ENCODE assay signal across 18 cellular contexts in the genomic region with DNA sequence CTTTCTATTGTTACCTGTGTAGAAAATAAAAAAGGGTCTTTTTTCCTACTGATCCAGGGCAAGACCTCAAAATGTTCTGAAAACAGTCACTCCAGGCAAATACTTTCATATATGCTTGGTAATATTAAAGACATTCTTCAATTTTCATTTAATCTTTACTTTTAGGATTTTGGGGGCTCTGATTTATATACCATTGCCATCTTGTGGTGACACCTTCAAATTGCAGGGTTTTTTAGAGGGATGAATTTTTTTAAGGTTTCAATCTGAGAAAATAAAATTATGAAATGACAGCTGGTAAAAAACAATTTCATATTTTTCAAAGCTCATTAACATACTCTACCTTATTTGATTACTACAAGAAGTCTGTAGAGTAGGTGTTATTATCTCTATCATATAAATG. TPM values are rescaled to one million over a fixed set of nuclear protein-coding genes. Genes with fewer than 3 reads are reported as not detected.
DNase-seq lines count a peak whose midpoint lies in the region; ATAC-seq and TF ChIP-seq lines count a peak whose summit lies in the region.
"Had no signal": no experiment of that assay in that cellular context is flagged by ENCODE, and none has a peak within 500 bp of the region (broad histone marks: within the 10 kb centered on the region; RNA-seq: fewer than 3 reads in every experiment).

No MANE protein-coding gene starts in this region.

- H3F3A ChIP-seq in DOHH2 (ENCODE audit: control insufficient read depth, insufficient read depth) = no peaks in the 10 kb centered on the region

- intact Hi-C loops in body of pancreas (cut with DNase I) (no loop called here), lower lobe of right lung (cut with DNase I) (no loop called here)

- H3K36me3 ChIP-seq in DOHH2 (ENCODE audit: control insufficient read depth, low read length) = no peaks in the 10 kb centered on the region
- no peaks in the 10 kb centered on the region for H3K36me3 ChIP-seq in body of pancreas (replicated peaks in 1 of 2; ENCODE audit: insufficient read depth in 1 of 2, low read depth in 2 of 2)
- no peaks in the 10 kb centered on the region for H3K36me3 ChIP-seq in lower lobe of right lung
- H3K36me3 ChIP-seq: right atrium auricular region had no signal

- H3K79me2 ChIP-seq in DOHH2 (ENCODE audit: control insufficient read depth, low read length) = no peaks in the 10 kb centered on the region

- ATAC-seq in body of pancreas (no peak), lower lobe of right lung (no peak), HG02623 (IDR thresholded peaks at IDR 0.05; ENCODE audit: unreplicated experiment) (no peak), GM18519 (IDR thresholded peaks at IDR 0.05; ENCODE audit: low FRiP score, unreplicated experiment) (no peak)

- H3K9me3 ChIP-seq in DOHH2 (ENCODE audit: control insufficient read depth, insufficient read depth, low read length) (peaks cover 11% of the 10 kb centered on the region), body of pancreas (no peaks in the 10 kb centered on the region), lower lobe of right lung (no peaks in the 10 kb centered on the region)
- H3K9me3 ChIP-seq: right atrium auricular region had no signal

- TF ChIP-seq POLR2A in body of pancreas (IDR thresholded peaks at IDR 0.05) = no peak

- H3K9me2 ChIP-seq in DOHH2 (replicated peaks; ENCODE audit: control insufficient read depth, low read length) = no peaks in the 10 kb centered on the region

- H4K20me1 ChIP-seq in DOHH2 (ENCODE audit: control insufficient read depth, insufficient read depth, low read depth, low read length) = no peaks in the 10 kb centered on the region

- H3K4me1 ChIP-seq in DOHH2 (ENCODE audit: control insufficient read depth, low read length) (no peaks in the 10 kb centered on the region), body of pancreas (no peaks in the 10 kb centered on the region), lower lobe of right lung (no peaks in the 10 kb centered on the region)

- H3K4me2 ChIP-seq in DOHH2 (ENCODE audit: low read length) = no peak overlapping the region

- H3K27ac ChIP-seq in DOHH2 (ENCODE audit: low read depth, low read length) = no peak overlapping the region
- no peak overlapping the region for H3K27ac ChIP-seq in body of pancreas
- no peak overlapping the region for H3K27ac ChIP-seq in lower lobe of right lung
- H3K27ac ChIP-seq: right atrium auricular region, SK-N-MC had no signal

- H3K27me3 ChIP-seq in DOHH2 (ENCODE audit: control insufficient read depth, low read length) = no peaks in the 10 kb centered on the region
- no peaks in the 10 kb centered on the region for H3K27me3 ChIP-seq in body of pancreas
- H3K27me3 ChIP-seq in lower lobe of right lung (ENCODE audit: low read depth) = no peaks in the 10 kb centered on the region
- H3K27me3 ChIP-seq: right atrium auricular region had no signal

- TF ChIP-seq CTCF in DOHH2 (IDR thresholded peaks at IDR 0.05; ENCODE audit: low read depth, low read length, poor library complexity, severe bottlenecking) (peak; percentile 48), LNCaP clone FGC (IDR thresholded peaks at IDR 0.05; ENCODE audit: control insufficient read depth, extremely low read depth, insufficient read depth) (peak; percentile 40), body of pancreas (IDR thresholded peaks at IDR 0.05) (peak in 6 of 7 experiments; percentile 4 to 41 (median 26)), lower lobe of right lung (IDR thresholded peaks at IDR 0.05) (peak; percentile 15)

- H3K4me3 ChIP-seq in DOHH2 (ENCODE audit: low read length) = no peak overlapping the region
- no peak overlapping the region for H3K4me3 ChIP-seq in LNCaP clone FGC (ENCODE audit: low read depth, low read length)
- no peak overlapping the region for H3K4me3 ChIP-seq in body of pancreas
- H3K4me3 ChIP-seq in lower lobe of right lung = no peak overlapping the region
- H3K4me3 ChIP-seq: right atrium auricular region, SK-N-MC had no signal

- DNase-seq in LNCaP clone FGC (ENCODE audit: low read depth) = no peak
- no peak for DNase-seq in body of pancreas
- no peak for DNase-seq in lower lobe of right lung
- no peak for DNase-seq in SK-N-DZ (ENCODE audit: low spot score)
- DNase-seq: activated naive CD4-positive, alpha-beta T cell; C1 segment of cervical spinal cord; GDM1; naive B cell; NCI-H1930; NCI-H69; stimulated activated CD4-positive, alpha-beta T cell treated with anti-CD3 and anti-CD28 coated beads, Interleukin-4, amount 100 ng/mL, for 1 hour; trophoblast cell had no signal

RNA-seq across cellular contexts. Expression of a gene that starts 26.8 kb away (rescaled TPM):
- total RNA-seq in body of pancreas (1 to 10 TPM; 1.0 to 1.6 TPM), lower lobe of right lung (2.9 TPM)
- 8.6 and 9.6 TPM in 2 replicates for polyA plus RNA-seq in SK-N-DZ (2014; cell fraction: cytosol; rRNA removed)
- 9.3 and 12.3 TPM in 2 replicates for polyA plus RNA-seq in SK-N-DZ (2014; cell fraction: nucleus; rRNA removed)
- total RNA-seq: bronchial epithelial cell had no signal
